Comparison of ENCODE assay signal across 2 cellular contexts in genomic region chr12:94670885-94671284, GRCh38.
A peak's percentile ranks its signal among the peaks of the same experiment; 100 is the strongest.
TF ChIP-seq lines count a peak whose summit lies in the region.

No MANE protein-coding gene starts in this region.

TF ChIP-seq in HEK293, 187 proteins besides CTCF, POLR2A, EP300 and RAD21:
- TF ChIP-seq ZNF174 (tag by site-specific recombination; IDR thresholded peaks at IDR 0.05) (no peak), BCL11A (tag by site-specific recombination; IDR thresholded peaks at IDR 0.05; ENCODE audit: low read depth) (no peak), MZF1 (tag by site-specific recombination; IDR thresholded peaks at IDR 0.05; ENCODE audit: borderline replicate concordance) (peak; percentile 48; the same call in 1 of the 2 replicates)

TF ChIP-seq in endothelial cell of umbilical vein, 7 proteins besides CTCF, POLR2A, EP300 and RAD21:
- TF ChIP-seq EZH2 (IDR thresholded peaks at IDR 0.05; ENCODE audit: borderline replicate concordance, low read depth, low read length, severe bottlenecking) (no peak), GATA2 (IDR thresholded peaks at IDR 0.05; ENCODE audit: insufficient read depth, insufficient read length, low read depth, low read length) (no peak), MYC (IDR thresholded peaks at IDR 0.05; ENCODE audit: low read depth, low read length) (no peak), POLR2AphosphoS5 (IDR thresholded peaks at IDR 0.05; ENCODE audit: insufficient read depth, low read depth, low read length) (no peak), FOS (IDR thresholded peaks at IDR 0.05; ENCODE audit: borderline replicate concordance, insufficient read depth, low read length) (no peak), JUN (IDR thresholded peaks at IDR 0.05; ENCODE audit: borderline replicate concordance, insufficient read depth, insufficient read length, low read depth) (no peak)
- TF ChIP-seq, protein P1, sequence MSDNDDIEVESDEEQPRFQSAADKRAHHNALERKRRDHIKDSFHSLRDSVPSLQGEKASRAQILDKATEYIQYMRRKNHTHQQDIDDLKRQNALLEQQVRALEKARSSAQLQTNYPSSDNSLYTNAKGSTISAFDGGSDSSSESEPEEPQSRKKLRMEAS (IDR thresholded peaks at IDR 0.05; ENCODE audit: insufficient read depth, insufficient read length), result no peak
